2 cellular contexts compared by ENCODE assay signal in genomic region chr10:47035447-47036337, GRCh38.
TF ChIP-seq lines count a peak whose summit lies in the region.

No MANE protein-coding gene starts in this region.

TF ChIP-seq in IMR-90, 13 proteins besides CTCF, POLR2A, EP300 and RAD21:
- TF ChIP-seq ELK1 (IDR thresholded peaks at IDR 0.05; ENCODE audit: borderline replicate concordance, low read depth, low read length) (no peak), CEBPB (IDR thresholded peaks at IDR 0.05; ENCODE audit: low read depth, low read length) (no peak), FOS (IDR thresholded peaks at IDR 0.05; ENCODE audit: low read depth, low read length) (no peak), NFE2L2 (IDR thresholded peaks at IDR 0.05; ENCODE audit: low read depth, low read length) (no peak), CHD1 (IDR thresholded peaks at IDR 0.05; ENCODE audit: low read depth, low read length) (no peak), RFX5 (IDR thresholded peaks at IDR 0.05; ENCODE audit: low read depth, low read length) (no peak)
TF ChIP-seq in IMR-90: peak in this region for 0.

TF ChIP-seq in GM12891, 5 proteins besides CTCF, POLR2A, EP300 and RAD21:
- TF ChIP-seq TAF1 (IDR thresholded peaks at IDR 0.05; ENCODE audit: low read depth, low read length) (no peak), POLR2AphosphoS5 (IDR thresholded peaks at IDR 0.05; ENCODE audit: low read depth, low read length) (no peak), POU2F2 (IDR thresholded peaks at IDR 0.05; ENCODE audit: low read depth, low read length) (no peak), SPI1 (IDR thresholded peaks at IDR 0.05; ENCODE audit: low read depth, low read length) (no peak), PAX5 (IDR thresholded peaks at IDR 0.05; ENCODE audit: insufficient read depth, low read length, severe bottlenecking) (no peak)
TF ChIP-seq in GM12891: peak in this region for 0.
